ENCODE assay signal across 13 cellular contexts in genomic region chr1:54580856-54581550, GRCh38. TPM values are rescaled to one million over a fixed set of nuclear protein-coding genes. Genes with fewer than 3 reads are reported as not detected.
A peak's percentile ranks its signal among the peaks of the same experiment; 100 is the strongest.
DNase-seq lines count a peak whose midpoint lies in the region; ATAC-seq, FAIRE-seq and TF ChIP-seq lines count a peak whose summit lies in the region.
"Had no signal": no experiment of that assay in that cellular context is flagged by ENCODE, and none has a peak within 500 bp of the region (broad histone marks: within the 10 kb centered on the region; RNA-seq: fewer than 3 reads in every experiment).

No MANE protein-coding gene starts in this region.

- peak overlapping the region; percentile 76; the same call in 1 of the 2 replicates for H3K4me2 ChIP-seq in HepG2 (ENCODE audit: low read depth, low read length)
- H3K4me2 ChIP-seq: hepatocyte had no signal

- WGBS in body of pancreas, 2 donors = 64 to 67% methylated on average over 8 to 11 of the region's 11 CpGs
- 88% methylated on average over 8 of the region's 11 CpGs for WGBS in HepG2 (ENCODE audit: low lambda C conversion rate)

- H3K27ac ChIP-seq in 22Rv1 = peak overlapping the region; percentile 55
- H3K27ac ChIP-seq in body of pancreas = peak overlapping the region; percentile 82 to 99 (median 96)
- peak overlapping the region; percentile 10 for H3K27ac ChIP-seq in HepG2 (ENCODE audit: extremely low read length, insufficient read depth, low read length)
- H3K27ac ChIP-seq: hepatocyte had no signal

- ATAC-seq in body of pancreas (peak; percentile 19), HepG2 (no peak), HG03571 (IDR thresholded peaks at IDR 0.05; ENCODE audit: unreplicated experiment) (no peak), HG03159 (IDR thresholded peaks at IDR 0.05; ENCODE audit: unreplicated experiment) (no peak), HG02798 (IDR thresholded peaks at IDR 0.05; ENCODE audit: poor library complexity, unreplicated experiment) (no peak)
- ATAC-seq: activated CD4-positive, CD25-positive, alpha-beta regulatory T cell treated with anti-CD3 and anti-CD28 coated beads, Interleukin-2, amount 50 U/mL, for 24 hours had no signal

- peak in 1 of 4 donors; percentile 25 for DNase-seq in body of pancreas
- DNase-seq in HepG2 (ENCODE audit: low spot score) = no peak
- peak; percentile 11 for DNase-seq in putamen (ENCODE audit: low spot score)
- DNase-seq in NCI-H146 (lab: John Stamatoyannopoulos, UW) = no peak
- DNase-seq: activated T-cell treated with anti-CD3 and anti-CD28 coated beads, Interleukin-2, amount 50 U/mL, for 24 hours; NCI-H2107 had no signal

- H3K27me3 ChIP-seq in body of pancreas (no peaks in the 10 kb centered on the region), HepG2 (ENCODE audit: control insufficient read depth in 1 of 2, insufficient read depth in 2 of 2, low read length in 2 of 2) (no peaks in the 10 kb centered on the region)
- H3K27me3 ChIP-seq: hepatocyte had no signal

- H2AFZ ChIP-seq in HepG2 (ENCODE audit: low read length) = no peak overlapping the region
- H2AFZ ChIP-seq: hepatocyte had no signal

- intact Hi-C loops in body of pancreas (cut with DNase I) (no loop called here), HepG2 (cut with micrococcal nuclease; ENCODE audit: unreplicated experiment) (no loop called here)

- in situ Hi-C loops in HepG2 (cut with HindIII; ENCODE audit: extremely low pct_ligation_motif_present, low pct_unique_long_range_greater_than_20kb) = no loop called here

- TF ChIP-seq EP300 in HepG2 (IDR thresholded peaks at IDR 0.05; ENCODE audit: low read depth in 2 of 2, low read length in 2 of 2) = no peak
- TF ChIP-seq EP300 in HepG2 (CRISPR knock-in tag; IDR thresholded peaks at IDR 0.05; ENCODE audit: borderline replicate concordance) = no peak

- TF ChIP-seq POLR2A in body of pancreas (IDR thresholded peaks at IDR 0.05) = no peak
- TF ChIP-seq POLR2A in HepG2 (IDR thresholded peaks at IDR 0.05; ENCODE audit: insufficient read depth in 1 of 2, low read depth in 2 of 2, low read length in 2 of 2) = no peak

- H4K20me1 ChIP-seq in HepG2 (ENCODE audit: insufficient read depth, low read length) = no peaks in the 10 kb centered on the region

- no TSS peak for BruUV-seq in HepG2 (replicated peaks; lab: Mats Ljungman, UMichigan)

- H3K36me3 ChIP-seq in body of pancreas (replicated peaks in 1 of 2; ENCODE audit: insufficient read depth in 1 of 2, low read depth in 2 of 2) = no peaks in the 10 kb centered on the region
- no peaks in the 10 kb centered on the region for H3K36me3 ChIP-seq in HepG2 (replicated peaks in 1 of 2; ENCODE audit: control insufficient read depth in 1 of 2, insufficient read depth in 2 of 2, low read length in 2 of 2)

- H3K4me3 ChIP-seq in body of pancreas (no peak overlapping the region), HepG2 (replicated peaks in 1 of 3; ENCODE audit: insufficient read depth in 1 of 3, low read depth in 2 of 3, low read length in 3 of 3) (no peak overlapping the region)
- H3K4me3 ChIP-seq: hepatocyte had no signal

- H3K4me1 ChIP-seq in body of pancreas (peaks cover 30% of the 10 kb centered on the region), HepG2 (ENCODE audit: insufficient read depth, low read length) (peaks cover 63% of the 10 kb centered on the region)

- CTCF ChIA-PET in HepG2 (lab: Yijun Ruan, JAX; ENCODE audit: low intra/inter-chr PET ratio, low total read pairs) = no interaction called here

- TF ChIP-seq RAD21 in HepG2 (CRISPR knock-in tag; IDR thresholded peaks at IDR 0.05) = no peak

- peak overlapping the region; percentile 36 for H3K9ac ChIP-seq in HepG2 (ENCODE audit: insufficient read depth, low read depth, low read length)

- H3K9me3 ChIP-seq in body of pancreas = no peaks in the 10 kb centered on the region
- H3K9me3 ChIP-seq in HepG2 (ENCODE audit: low read length) = no peaks in the 10 kb centered on the region

- POLR2A ChIA-PET in HepG2 (lab: Yijun Ruan, JAX) = interaction anchor here (1.1 kb wide), 1 partner anchor 16 kb away, joined by 3 read pairs; no protein-coding TSS in a partner anchor

- no peaks in the 10 kb centered on the region for H3K79me2 ChIP-seq in HepG2 (ENCODE audit: insufficient read depth, low read length)
- H3K79me2 ChIP-seq: hepatocyte had no signal

- no peak for FAIRE-seq in HepG2 (lab: Jason Lieb, UNC)

- no peak for TF ChIP-seq CTCF in 22Rv1 (IDR thresholded peaks at IDR 0.05)
- TF ChIP-seq CTCF in body of pancreas (IDR thresholded peaks at IDR 0.05) = no peak
- no peak for TF ChIP-seq CTCF in HepG2 (CRISPR knock-in tag; IDR thresholded peaks at IDR 0.05)

TF ChIP-seq in HepG2, 621 proteins besides CTCF, POLR2A, EP300 and RAD21:
- TF ChIP-seq ZMYM3 (CRISPR knock-in tag; IDR thresholded peaks at IDR 0.05) = peak; percentile 22; the same call in 1 of the 2 replicates
- TF ChIP-seq ZBTB1 (CRISPR knock-in tag; IDR thresholded peaks at IDR 0.05; ENCODE audit: borderline replicate concordance) = no peak

RNA-seq across cellular contexts. Expression of gene ACOT11, which starts 33.0 kb away (rescaled TPM):
- total RNA-seq in body of pancreas (1 to 10 TPM; 3.9 to 6.3 TPM), HepG2 (2016; rRNA removed; fragmentation: Illumina TruSeq; extraction: Trizol) (3.0 and 3.3 TPM in 2 replicates)
- total RNA-seq in HepG2 (2016; cell fraction: cytosol; rRNA removed; fragmentation: Illumina TruSeq; extraction: Trizol; ENCODE audit: low read depth) = 0.79 and 1.0 TPM in 2 replicates
- total RNA-seq in HepG2 (2016; cell fraction: insoluble cytoplasmic fraction; rRNA removed; fragmentation: Illumina TruSeq; extraction: Trizol) = 2.1 and 2.6 TPM in 2 replicates
- 2.2 TPM in 2 replicates for total RNA-seq in HepG2 (2016; cell fraction: membrane; rRNA removed; fragmentation: Illumina TruSeq; extraction: Trizol)
- 1.8 and 2.5 TPM in 2 replicates for total RNA-seq in HepG2 (2016; cell fraction: nucleus; rRNA removed; fragmentation: Illumina TruSeq; extraction: Trizol)
- polyA plus RNA-seq in HepG2 (2011; rRNA removed) = 2.6 and 2.8 TPM in 2 replicates
- polyA plus RNA-seq in HepG2 (2011; cell fraction: cytosol; rRNA removed) = 0.88 and 1.6 TPM in 2 replicates
- polyA plus RNA-seq in HepG2 (2011; cell fraction: nucleus; rRNA removed) = 6.8 and 12.7 TPM in 2 replicates
- polyA plus RNA-seq in HepG2 (2012) = 1.4 and 2.1 TPM in 2 replicates
- polyA plus RNA-seq in HepG2 (2016; cell fraction: cytosol; fragmentation: Illumina TruSeq; extraction: Trizol; ENCODE audit: low read depth) = 0.62 and 0.68 TPM in 2 replicates
- polyA plus RNA-seq in HepG2 (2016; cell fraction: insoluble cytoplasmic fraction; fragmentation: Illumina TruSeq; extraction: Trizol; ENCODE audit: low read depth) = 1.9 and 3.1 TPM in 2 replicates
- 1.3 and 1.4 TPM in 2 replicates for polyA plus RNA-seq in HepG2 (2016; cell fraction: membrane; fragmentation: Illumina TruSeq; extraction: Trizol; ENCODE audit: low read depth)
- 4.8 and 6.2 TPM in 2 replicates for polyA plus RNA-seq in HepG2 (2016; cell fraction: nucleus; fragmentation: Illumina TruSeq; extraction: Trizol; ENCODE audit: insufficient read depth, low read depth)
- 7.7 and 8.7 TPM in 2 replicates for polyA minus RNA-seq in HepG2 (2011; rRNA and poly(A)+ RNA removed; ENCODE audit: low replicate concordance)
- polyA minus RNA-seq in HepG2 (2011; cell fraction: cytosol; rRNA and poly(A)+ RNA removed) = 1.4 and 2.3 TPM in 2 replicates
- polyA minus RNA-seq in HepG2 (2011; cell fraction: nucleus; rRNA and poly(A)+ RNA removed) = 3.1 and 5.0 TPM in 2 replicates

RNA-seq across cellular contexts. Expression of gene FAM151A, which starts 42.3 kb away (rescaled TPM):
- total RNA-seq in body of pancreas (not detected), HepG2 (2016; rRNA removed; fragmentation: Illumina TruSeq; extraction: Trizol) (1.5 and 3.6 TPM in 2 replicates)
- 0.40 and 0.79 TPM in 2 replicates for total RNA-seq in HepG2 (2016; cell fraction: cytosol; rRNA removed; fragmentation: Illumina TruSeq; extraction: Trizol; ENCODE audit: low read depth)
- total RNA-seq in HepG2 (2016; cell fraction: insoluble cytoplasmic fraction; rRNA removed; fragmentation: Illumina TruSeq; extraction: Trizol) = 1.3 and 4.4 TPM in 2 replicates
- total RNA-seq in HepG2 (2016; cell fraction: membrane; rRNA removed; fragmentation: Illumina TruSeq; extraction: Trizol) = 0.77 and 1.3 TPM in 2 replicates
- 2.6 and 3.0 TPM in 2 replicates for total RNA-seq in HepG2 (2016; cell fraction: nucleus; rRNA removed; fragmentation: Illumina TruSeq; extraction: Trizol)
- polyA plus RNA-seq in HepG2 (2011; rRNA removed) = 0.25 and 0.29 TPM in 2 replicates
- 0.09 and 0.28 TPM in 2 replicates for polyA plus RNA-seq in HepG2 (2011; cell fraction: cytosol; rRNA removed)
- 0.21 and 0.26 TPM in 2 replicates for polyA plus RNA-seq in HepG2 (2011; cell fraction: nucleus; rRNA removed)
- polyA plus RNA-seq in HepG2 (2012) = 0.08 and 0.19 TPM in 2 replicates
- polyA plus RNA-seq in HepG2 (2016; cell fraction: cytosol; fragmentation: Illumina TruSeq; extraction: Trizol; ENCODE audit: low read depth) = 0.55 and 0.68 TPM in 2 replicates
- 0.85 and 1.2 TPM in 2 replicates for polyA plus RNA-seq in HepG2 (2016; cell fraction: insoluble cytoplasmic fraction; fragmentation: Illumina TruSeq; extraction: Trizol; ENCODE audit: low read depth)
- polyA plus RNA-seq in HepG2 (2016; cell fraction: membrane; fragmentation: Illumina TruSeq; extraction: Trizol; ENCODE audit: low read depth) = 0.62 and 0.73 TPM in 2 replicates
- 3.3 and 3.5 TPM in 2 replicates for polyA plus RNA-seq in HepG2 (2016; cell fraction: nucleus; fragmentation: Illumina TruSeq; extraction: Trizol; ENCODE audit: insufficient read depth, low read depth)
- 0.38 TPM in 1 of 2 replicates, not detected in the other for polyA minus RNA-seq in HepG2 (2011; rRNA and poly(A)+ RNA removed; ENCODE audit: low replicate concordance)
- polyA minus RNA-seq in HepG2 (2011; cell fraction: cytosol; rRNA and poly(A)+ RNA removed) = not detected in 2 replicates
- not detected in 2 replicates for polyA minus RNA-seq in HepG2 (2011; cell fraction: nucleus; rRNA and poly(A)+ RNA removed)
- polyA plus RNA-seq: AG04450 had no signal

Comparison
In these comparisons a context has a peak if more than half of its experiments do, and no peak if none do; other contexts are left out.
1. H3K27ac ChIP-seq: peak in every context shown above with its lines; median percentile 96 in body of pancreas; 55 in 22Rv1; 10 in HepG2.